In the genomic region with DNA sequence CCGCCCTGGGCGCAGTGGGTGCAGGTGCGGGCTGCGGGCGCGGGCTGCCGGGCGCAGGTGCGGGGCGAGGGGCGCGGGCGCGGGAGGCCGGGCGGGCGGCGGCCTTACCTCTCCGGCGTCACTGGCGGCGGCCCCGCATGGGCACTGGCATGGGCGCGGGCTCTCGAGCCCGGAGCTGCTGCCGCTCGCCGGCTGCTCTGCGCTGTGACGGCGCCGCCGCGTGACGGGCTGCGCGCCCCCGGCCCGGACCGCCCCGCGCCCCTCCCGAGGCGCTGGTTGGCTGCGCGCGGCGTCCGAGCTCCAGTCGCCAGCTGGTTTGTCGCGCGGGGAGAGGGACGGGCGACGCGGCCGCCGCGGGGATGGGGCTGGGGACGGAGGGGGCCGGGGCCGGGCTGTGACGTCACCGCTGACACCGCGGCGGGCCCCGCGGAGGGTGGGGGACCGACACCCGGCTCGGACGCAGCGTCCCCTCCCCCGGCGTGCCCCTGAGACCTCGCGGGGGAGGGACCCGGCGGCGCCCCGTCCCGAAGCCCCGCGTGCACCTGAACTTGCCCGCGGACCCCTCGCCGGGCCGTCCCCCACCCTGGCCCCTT, we compare ENCODE assay signal across 8 cellular contexts. TPM values are rescaled to one million over a fixed set of nuclear protein-coding genes. Genes with fewer than 3 reads are reported as not detected.
A peak's percentile ranks its signal among the peaks of the same experiment; 100 is the strongest.
DNase-seq lines count a peak whose midpoint lies in the region; ATAC-seq, FAIRE-seq and TF ChIP-seq lines count a peak whose summit lies in the region.

A gene with protein sequence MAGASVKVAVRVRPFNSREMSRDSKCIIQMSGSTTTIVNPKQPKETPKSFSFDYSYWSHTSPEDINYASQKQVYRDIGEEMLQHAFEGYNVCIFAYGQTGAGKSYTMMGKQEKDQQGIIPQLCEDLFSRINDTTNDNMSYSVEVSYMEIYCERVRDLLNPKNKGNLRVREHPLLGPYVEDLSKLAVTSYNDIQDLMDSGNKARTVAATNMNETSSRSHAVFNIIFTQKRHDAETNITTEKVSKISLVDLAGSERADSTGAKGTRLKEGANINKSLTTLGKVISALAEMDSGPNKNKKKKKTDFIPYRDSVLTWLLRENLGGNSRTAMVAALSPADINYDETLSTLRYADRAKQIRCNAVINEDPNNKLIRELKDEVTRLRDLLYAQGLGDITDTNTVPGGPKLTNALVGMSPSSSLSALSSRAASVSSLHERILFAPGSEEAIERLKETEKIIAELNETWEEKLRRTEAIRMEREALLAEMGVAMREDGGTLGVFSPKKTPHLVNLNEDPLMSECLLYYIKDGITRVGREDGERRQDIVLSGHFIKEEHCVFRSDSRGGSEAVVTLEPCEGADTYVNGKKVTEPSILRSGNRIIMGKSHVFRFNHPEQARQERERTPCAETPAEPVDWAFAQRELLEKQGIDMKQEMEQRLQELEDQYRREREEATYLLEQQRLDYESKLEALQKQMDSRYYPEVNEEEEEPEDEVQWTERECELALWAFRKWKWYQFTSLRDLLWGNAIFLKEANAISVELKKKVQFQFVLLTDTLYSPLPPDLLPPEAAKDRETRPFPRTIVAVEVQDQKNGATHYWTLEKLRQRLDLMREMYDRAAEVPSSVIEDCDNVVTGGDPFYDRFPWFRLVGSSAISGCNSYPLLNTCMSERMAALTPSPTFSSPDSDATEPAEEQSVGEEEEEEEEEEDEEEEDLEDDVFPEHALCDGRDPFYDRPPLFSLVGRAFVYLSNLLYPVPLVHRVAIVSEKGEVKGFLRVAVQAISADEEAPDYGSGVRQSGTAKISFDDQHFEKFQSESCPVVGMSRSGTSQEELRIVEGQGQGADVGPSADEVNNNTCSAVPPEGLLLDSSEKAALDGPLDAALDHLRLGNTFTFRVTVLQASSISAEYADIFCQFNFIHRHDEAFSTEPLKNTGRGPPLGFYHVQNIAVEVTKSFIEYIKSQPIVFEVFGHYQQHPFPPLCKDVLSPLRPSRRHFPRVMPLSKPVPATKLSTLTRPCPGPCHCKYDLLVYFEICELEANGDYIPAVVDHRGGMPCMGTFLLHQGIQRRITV (N-terminal part only) (minus strand): TSS at position 206 of the 593 bp plus-strand sequence. CDS start 22,467 bp downstream, outside the sequence.

- H3K4me3 ChIP-seq in heart left ventricle (peak within 1 kb of the TSS; percentile 9 to 49 (median 33)), gastrocnemius medialis (peak within 1 kb of the TSS; percentile 4 to 24 (median 16))

- ATAC-seq in heart left ventricle: no peak
- no peak for ATAC-seq in gastrocnemius medialis

- intact Hi-C loops in heart left ventricle (cut with DNase I): no loop called here
- intact Hi-C loops in gastrocnemius medialis (cut with DNase I; ENCODE audit: low total_unique reads): no loop called here

- peaks cover 33 to 73% (median 62%) of the 10 kb centered on the region in 9 donors for H3K27me3 ChIP-seq in heart left ventricle
- H3K27me3 ChIP-seq in gastrocnemius medialis: peaks cover 51 to 71% (median 67%) of the 10 kb centered on the region in 3 donors

- H3K27ac ChIP-seq in heart left ventricle (no peak within 1 kb of the TSS), gastrocnemius medialis (no peak within 1 kb of the TSS)

- H3K4me1 ChIP-seq in heart left ventricle (peaks cover 0 to 29% (median 7%) of the 10 kb centered on the region in 12 donors), gastrocnemius medialis (peaks cover 0 to 5% of the 10 kb centered on the region in 2 donors)

- in situ Hi-C loops in gastrocnemius medialis (cut with MboI; ENCODE audit: low sequenced_read_pairs in 4 of 4) (no loop called here), GM13977 (cut with MboI; ENCODE audit: low pct_unique_long_range_greater_than_20kb, low sequenced_read_pairs, unreplicated experiment) (no loop called here)

- H3K9me3 ChIP-seq in heart left ventricle: peaks cover 0 to 6% (median 0%) of the 10 kb centered on the region in 12 donors
- peaks cover 0 to 5% (median 0%) of the 10 kb centered on the region in 3 donors for H3K9me3 ChIP-seq in gastrocnemius medialis

- TF ChIP-seq CTCF in heart left ventricle (IDR thresholded peaks at IDR 0.05) (no peak), gastrocnemius medialis (IDR thresholded peaks at IDR 0.05 in 4 of 5, conservative IDR thresholded peaks at IDR 0.05 in 1 of 5) (no peak), GM13977 (IDR thresholded peaks at IDR 0.05; ENCODE audit: extremely low read depth, insufficient read depth, missing control alignments) (no peak)

- H3K36me3 ChIP-seq in heart left ventricle: no peaks in the 10 kb centered on the region
- no peaks in the 10 kb centered on the region for H3K36me3 ChIP-seq in gastrocnemius medialis

- WGBS in heart left ventricle, 4 donors: 1 to 2% (median 1%) methylated on average over 58 to 93 of the region's 93 CpGs; no CpG with 5 or more reads in 1 of the 4 donors

- peak; percentile 19 for DNase-seq in activated CD4-positive, alpha-beta T cell treated with anti-CD3 and anti-CD28 coated beads, Interleukin-2, amount 50 U/mL, for 48 hours
- no peak for DNase-seq in activated CD4-positive, alpha-beta T cell treated with anti-CD3 and anti-CD28 coated beads, Interleukin-2, amount 50 U/mL, for 4 hours
- peak; percentile 82 to 90 for DNase-seq in SHP77 (lab: John Stamatoyannopoulos, UW)
- peak in 2 of 5 donors; percentile 25 to 51 for DNase-seq in heart left ventricle
- DNase-seq in gastrocnemius medialis: no peak
- DNase-seq in KG1 (lab: John Stamatoyannopoulos, UW): no peak
- no peak for DNase-seq in GM12891 (ENCODE audit: insufficient read length, low spot score)
- DNase-seq in GM13977 (ENCODE audit: low spot score): no peak

- FAIRE-seq in GM12891 (lab: Jason Lieb, UNC): no peak

- TF ChIP-seq POLR2A in heart left ventricle (IDR thresholded peaks at IDR 0.05) (no peak), gastrocnemius medialis (IDR thresholded peaks at IDR 0.05) (no peak), GM12891 (IDR thresholded peaks at IDR 0.05; ENCODE audit: low read depth, low read length) (no peak)

TF ChIP-seq in GM12891, 5 proteins besides CTCF, POLR2A, EP300 and RAD21:
- TF ChIP-seq SPI1 (IDR thresholded peaks at IDR 0.05; ENCODE audit: low read depth, low read length) (no peak), POU2F2 (IDR thresholded peaks at IDR 0.05; ENCODE audit: low read depth, low read length) (no peak), PAX5 (IDR thresholded peaks at IDR 0.05; ENCODE audit: insufficient read depth, low read length, severe bottlenecking) (no peak), POLR2AphosphoS5 (IDR thresholded peaks at IDR 0.05; ENCODE audit: low read depth, low read length) (no peak), TAF1 (IDR thresholded peaks at IDR 0.05; ENCODE audit: low read depth, low read length) (no peak)
TF ChIP-seq in GM12891: peak in this region for 0.

RNA-seq across cellular contexts. Expression of the gene that starts here (rescaled TPM):
- total RNA-seq in heart left ventricle (10 to 100 TPM in 1 of 9 donors, 1 to 10 TPM in 8; 1.1 to 25.8 (median 2.8) TPM), gastrocnemius medialis (under 1 TPM in 3 of 4 donors, not detected in 1; 0.05 to 0.33 (median 0.09) TPM)
- under 1 TPM; 0.76 to 0.97 TPM for polyA plus RNA-seq in heart left ventricle
- 0.58 TPM for polyA plus RNA-seq in GM12891 (2012; ENCODE audit: low read depth, missing spikeins)

Comparison
In these comparisons a context has a peak if more than half of its experiments do, and no peak if none do; other contexts are left out.
1. DNase-seq: peak in activated CD4-positive, alpha-beta T cell treated with anti-CD3 and anti-CD28 coated beads, Interleukin-2, amount 50 U/mL, for 48 hours (2 of 2) and SHP77 (2 of 2); none in activated CD4-positive, alpha-beta T cell treated with anti-CD3 and anti-CD28 coated beads, Interleukin-2, amount 50 U/mL, for 4 hours (0 of 2), gastrocnemius medialis (0 of 2), KG1 (single experiment), GM12891 (single experiment) and GM13977 (single experiment).